In genomic region chr9:2732492-2732891, GRCh38 we compare ENCODE assay signal across 7 cellular contexts. TPM values are rescaled to one million over a fixed set of nuclear protein-coding genes. Genes with fewer than 3 reads are reported as not detected.
"Had no signal": no experiment of that assay in that cellular context is flagged by ENCODE, and none has a peak within 500 bp of the region (broad histone marks: within the 10 kb centered on the region; RNA-seq: fewer than 3 reads in every experiment).

No MANE protein-coding gene starts in this region.

- H3K4me3 ChIP-seq: GM23338 had no signal

- ATAC-seq: GM23338, HepG2 had no signal

- DNase-seq: H9, HCEC 1CT had no signal

- H3K27ac ChIP-seq: HL-60 had no signal

RNA-seq across cellular contexts. Expression of gene KCNV2, which starts 15.2 kb away (rescaled TPM):
- total RNA-seq: GM23338, H1, H9, HepG2, HT1080 had no signal
